ENCODE assay signal across 8 cellular contexts in genomic region chr9:99905833-99906402, GRCh38.
A peak's percentile ranks its signal among the peaks of the same experiment; 100 is the strongest.
DNase-seq lines count a peak whose midpoint lies in the region; ATAC-seq and TF ChIP-seq lines count a peak whose summit lies in the region.

No MANE protein-coding gene starts in this region.

- DNase-seq in HAP-1 (ENCODE audit: low spot score in 2 of 2) = no peak
- peak; percentile 25 for DNase-seq in WERI-Rb-1
- peak; percentile 8 for DNase-seq in hepatic stellate cell (ENCODE audit: low spot score)
- DNase-seq in NK-92 (lab: John Stamatoyannopoulos, UW; ENCODE audit: unreplicated experiment) = no peak
- no peak for DNase-seq in AG08395 (ENCODE audit: low spot score)

- no peaks in the 10 kb centered on the region; a peak in 1 of 22 replicates for H3K9me3 ChIP-seq in BLaER1 treated with 17β-estradiol and CSF1 and Interleukin-3, amounts not matched to agents 10 nM and 100 nM (replicated peaks in 1 of 11)
- H3K9me3 ChIP-seq in HAP-1 (no peaks in the 10 kb centered on the region), WERI-Rb-1 (ENCODE audit: severe bottlenecking) (peaks cover 4% of the 10 kb centered on the region)

- in situ Hi-C loops in HAP-1 (cut with MboI; ENCODE audit: low sequenced_read_pairs) = no loop called here

- peak overlapping the region; percentile 70 to 97 (median 82) for H3K4me3 ChIP-seq in BLaER1 treated with 17β-estradiol and CSF1 and Interleukin-3, amounts not matched to agents 10 nM and 100 nM
- H3K4me3 ChIP-seq in HAP-1 = peak overlapping the region; percentile 70
- H3K4me3 ChIP-seq in WERI-Rb-1 (ENCODE audit: low read depth, low read length) = peak overlapping the region; percentile 93
- H3K4me3 ChIP-seq in skin epidermis = peak overlapping the region; percentile 61 to 98 (median 82)

- H3K4me1 ChIP-seq in BLaER1 treated with 17β-estradiol and CSF1 and Interleukin-3, amounts not matched to agents 10 nM and 100 nM = peaks cover 12 to 25% (median 20%) of the 10 kb centered on the region in 10 experiments
- H3K4me1 ChIP-seq in HAP-1 = peaks cover 21% of the 10 kb centered on the region

- H4K20me1 ChIP-seq in BLaER1 treated with 17β-estradiol and CSF1 and Interleukin-3, amounts not matched to agents 10 nM and 100 nM = peaks cover 0 to 13% (median 0%) of the 10 kb centered on the region in 11 experiments; a peak in 5 of 22 replicates

- no peaks in the 10 kb centered on the region for H3K27me3 ChIP-seq in BLaER1 treated with 17β-estradiol and CSF1 and Interleukin-3, amounts not matched to agents 10 nM and 100 nM
- H3K27me3 ChIP-seq in HAP-1 (ENCODE audit: low read depth) (no peaks in the 10 kb centered on the region), WERI-Rb-1 (ENCODE audit: insufficient read depth, low read depth, severe bottlenecking) (no peaks in the 10 kb centered on the region)

- H3K9ac ChIP-seq in BLaER1 treated with 17β-estradiol and CSF1 and Interleukin-3, amounts not matched to agents 10 nM and 100 nM = peak overlapping the region in 9 of 11 experiments; percentile 21 to 96 (median 93); a peak in 10 of 22 replicates

- ATAC-seq in GM21447 (IDR thresholded peaks at IDR 0.05; ENCODE audit: unreplicated experiment) = no peak

- peaks cover 0 to 3% (median 2%) of the 10 kb centered on the region in 11 experiments; a peak in 9 of 22 replicates for H3K36me3 ChIP-seq in BLaER1 treated with 17β-estradiol and CSF1 and Interleukin-3, amounts not matched to agents 10 nM and 100 nM
- no peaks in the 10 kb centered on the region for H3K36me3 ChIP-seq in HAP-1 (replicated peaks)
- peaks cover 5% of the 10 kb centered on the region for H3K36me3 ChIP-seq in WERI-Rb-1

- TF ChIP-seq CTCF in WERI-Rb-1 (IDR thresholded peaks at IDR 0.05; ENCODE audit: low read depth, low read length) = no peak

- peak overlapping the region in 1 of 11 experiments; percentile 95; a peak in 1 of 22 replicates for H3K27ac ChIP-seq in BLaER1 treated with 17β-estradiol and CSF1 and Interleukin-3, amounts not matched to agents 10 nM and 100 nM
- H3K27ac ChIP-seq in WERI-Rb-1 (peak overlapping the region; percentile 96), skin epidermis (peak overlapping the region; percentile 86 to 100 (median 97))

- H3K4me2 ChIP-seq in BLaER1 treated with 17β-estradiol and CSF1 and Interleukin-3, amounts not matched to agents 10 nM and 100 nM = peak overlapping the region; percentile 64 to 95 (median 84)

Comparison
In these comparisons a context has a peak if more than half of its experiments do, and no peak if none do; other contexts are left out.
1. DNase-seq: peak in WERI-Rb-1 (single experiment) and hepatic stellate cell (single experiment); none in HAP-1 (0 of 2), NK-92 (single experiment) and AG08395 (single experiment).
2. Peak in every context shown above with its lines, with median percentiles within 50 percentile points of each other: H3K4me3 ChIP-seq.